27 cellular contexts compared by ENCODE assay signal in the genomic region with DNA sequence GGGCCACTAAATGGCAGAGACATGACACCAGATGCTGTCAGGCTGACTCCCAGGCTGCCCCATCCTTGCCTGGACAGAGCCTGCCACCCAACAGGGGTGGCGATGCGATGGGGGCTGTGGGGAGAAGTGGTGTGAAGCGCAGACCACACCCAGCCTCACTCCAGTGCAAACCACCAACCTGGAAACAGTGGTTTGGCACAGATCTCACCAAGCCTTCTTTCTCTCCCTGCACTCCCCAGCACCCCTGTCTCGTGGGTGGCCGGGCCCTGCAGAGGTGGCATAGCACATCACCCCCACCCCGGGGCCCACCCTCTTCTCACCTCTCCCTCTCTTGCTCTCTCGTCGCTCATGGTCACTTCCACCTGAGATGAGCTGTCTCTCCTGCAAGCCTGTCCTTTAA. TPM values are rescaled to one million over a fixed set of nuclear protein-coding genes. Genes with fewer than 3 reads are reported as not detected.
DNase-seq lines count a peak whose midpoint lies in the region; ATAC-seq and TF ChIP-seq lines count a peak whose summit lies in the region.
"Had no signal": no experiment of that assay in that cellular context is flagged by ENCODE, and none has a peak within 500 bp of the region (broad histone marks: within the 10 kb centered on the region; RNA-seq: fewer than 3 reads in every experiment).

No MANE protein-coding gene starts in this region.

- TF ChIP-seq CTCF in esophagus muscularis mucosa (IDR thresholded peaks at IDR 0.05) (no peak), nephron (IDR thresholded peaks at IDR 0.05; ENCODE audit: unreplicated experiment in 3 of 3) (no peak), uterus (IDR thresholded peaks at IDR 0.05) (no peak)

- H3K9me3 Mint-ChIP-seq in activated naive CD4-positive, alpha-beta T cell treated with anti-CD3 and anti-CD28 coated beads, Interleukin-2, amount 50 U/mL, for 24 hours: no peaks in the 10 kb centered on the region
- H3K9me3 Mint-ChIP-seq in activated naive CD4-positive, alpha-beta T cell treated with anti-CD3 and anti-CD28 coated beads, Interleukin-2, amount 10 ng/mL, durations not matched to agents 7 days and 5 days: no peaks in the 10 kb centered on the region
- no peaks in the 10 kb centered on the region for H3K9me3 Mint-ChIP-seq in nephron
- H3K9me3 Mint-ChIP-seq: activated T-helper 17 cell treated with anti-CD3 and anti-CD28 coated beads, Interleukin-2, amount 50 U/mL, for 72 hours; GM23338; neural crest cell had no signal

- H3K4me1 ChIP-seq in esophagus muscularis mucosa (peaks cover 5 to 20% (median 13%) of the 10 kb centered on the region in 4 donors), uterus (no peaks in the 10 kb centered on the region)
- H3K4me1 ChIP-seq: psoas muscle had no signal

- H3K4me3 ChIP-seq in esophagus muscularis mucosa: no peak overlapping the region
- H3K4me3 ChIP-seq in uterus: no peak overlapping the region
- H3K4me3 ChIP-seq: adrenal gland, coronary artery, GM23338, PC-9, psoas muscle, thoracic aorta had no signal

- no peak for TF ChIP-seq POLR2A in esophagus muscularis mucosa (IDR thresholded peaks at IDR 0.05; ENCODE audit: low read depth)
- TF ChIP-seq POLR2A in uterus (IDR thresholded peaks at IDR 0.05): no peak

- no peak overlapping the region for H3K27ac Mint-ChIP-seq in activated naive CD4-positive, alpha-beta T cell treated with anti-CD3 and anti-CD28 coated beads, Interleukin-2, amount 50 U/mL, for 24 hours
- no peak overlapping the region for H3K27ac Mint-ChIP-seq in activated naive CD4-positive, alpha-beta T cell treated with anti-CD3 and anti-CD28 coated beads, Interleukin-2, amount 10 ng/mL, durations not matched to agents 7 days and 5 days
- peak overlapping the region in 2 of 3 experiments; percentile 6 to 57 for H3K27ac Mint-ChIP-seq in nephron
- H3K27ac Mint-ChIP-seq: activated T-helper 17 cell treated with anti-CD3 and anti-CD28 coated beads, Interleukin-2, amount 50 U/mL, for 72 hours; GM23338; stimulated activated memory B cell treated with anti-CD40 and anti-IgM and Interleukin-4, amounts not matched to agents 10 μg/mL and 1 μg/mL and 100 μg/mL, for 72 hours had no signal

- ATAC-seq in left cardiac atrium: no peak
- ATAC-seq in HG02981 (IDR thresholded peaks at IDR 0.05; ENCODE audit: unreplicated experiment): no peak
- ATAC-seq: activated CD4-positive, CD25-positive, alpha-beta regulatory T cell treated with anti-CD3 and anti-CD28 coated beads, Interleukin-2, amount 50 U/mL, for 24 hours; activated T-helper 17 cell treated with anti-CD3 and anti-CD28 coated beads, Interleukin-2, amount 50 U/mL, for 72 hours; GM23338; psoas muscle; stimulated activated memory B cell treated with anti-CD40 and anti-IgM and Interleukin-4, amounts not matched to agents 10 μg/mL and 1 μg/mL and 100 μg/mL, for 72 hours had no signal

- WGBS in esophagus muscularis mucosa: 86% methylated on average over 8 of the region's 8 CpGs

- H3K4me1 Mint-ChIP-seq in activated naive CD4-positive, alpha-beta T cell treated with anti-CD3 and anti-CD28 coated beads, Interleukin-2, amount 50 U/mL, for 24 hours: peaks cover 23% of the 10 kb centered on the region
- H3K4me1 Mint-ChIP-seq in activated naive CD4-positive, alpha-beta T cell treated with anti-CD3 and anti-CD28 coated beads, Interleukin-2, amount 10 ng/mL, durations not matched to agents 7 days and 5 days: peaks cover 12% of the 10 kb centered on the region
- H3K4me1 Mint-ChIP-seq in nephron: peaks cover 66% of the 10 kb centered on the region
- H3K4me1 Mint-ChIP-seq: activated T-helper 17 cell treated with anti-CD3 and anti-CD28 coated beads, Interleukin-2, amount 50 U/mL, for 72 hours had no signal

- no peak for DNase-seq in activated naive CD4-positive, alpha-beta T cell treated with anti-CD3 and anti-CD28 coated beads, Interleukin-2, amount 10 ng/mL, durations not matched to agents 7 days and 5 days
- peak; percentile 90 for DNase-seq in esophagus muscularis mucosa (ENCODE audit: extremely low spot score)
- peak; percentile 37 for DNase-seq in ureter (ENCODE audit: low spot score)
- no peak for DNase-seq in uterus
- DNase-seq in left cardiac atrium: no peak
- DNase-seq: ACHN; C1 segment of cervical spinal cord; Karpas-422; NCI-H187; NCI-H226; PC-9; psoas muscle; SHP77 treated with DMSO at 0.1 percent for 48 hours; stimulated activated CD4-positive, alpha-beta T cell treated with anti-CD3 and anti-CD28 coated beads, Interleukin-2, amount 100 ng/mL, for 24 hours; SW 1271 had no signal

- peaks cover 2% of the 10 kb centered on the region for H3K27me3 Mint-ChIP-seq in activated naive CD4-positive, alpha-beta T cell treated with anti-CD3 and anti-CD28 coated beads, Interleukin-2, amount 50 U/mL, for 24 hours
- peaks cover 34% of the 10 kb centered on the region for H3K27me3 Mint-ChIP-seq in activated naive CD4-positive, alpha-beta T cell treated with anti-CD3 and anti-CD28 coated beads, Interleukin-2, amount 10 ng/mL, durations not matched to agents 7 days and 5 days
- H3K27me3 Mint-ChIP-seq in nephron (ENCODE audit: low read depth): peaks cover 8% of the 10 kb centered on the region

- H3K9me3 ChIP-seq in esophagus muscularis mucosa (no peaks in the 10 kb centered on the region), uterus (no peaks in the 10 kb centered on the region)
- H3K9me3 ChIP-seq: adrenal gland, psoas muscle, thoracic aorta had no signal

- H3K36me3 ChIP-seq in esophagus muscularis mucosa (no peaks in the 10 kb centered on the region), uterus (no peaks in the 10 kb centered on the region)
- H3K36me3 ChIP-seq: adrenal gland, thoracic aorta had no signal

- H3K36me3 Mint-ChIP-seq in activated naive CD4-positive, alpha-beta T cell treated with anti-CD3 and anti-CD28 coated beads, Interleukin-2, amount 50 U/mL, for 24 hours: no peaks in the 10 kb centered on the region
- no peaks in the 10 kb centered on the region for H3K36me3 Mint-ChIP-seq in activated naive CD4-positive, alpha-beta T cell treated with anti-CD3 and anti-CD28 coated beads, Interleukin-2, amount 10 ng/mL, durations not matched to agents 7 days and 5 days
- no peaks in the 10 kb centered on the region for H3K36me3 Mint-ChIP-seq in nephron (ENCODE audit: low read depth)
- H3K36me3 Mint-ChIP-seq: stimulated activated memory B cell treated with anti-CD40 and anti-IgM and Interleukin-4, amounts not matched to agents 10 μg/mL and 1 μg/mL and 100 μg/mL, for 72 hours had no signal

- H3K27ac ChIP-seq in esophagus muscularis mucosa (replicated peaks in 1 of 4): no peak overlapping the region
- no peak overlapping the region for H3K27ac ChIP-seq in uterus
- H3K27ac ChIP-seq: coronary artery, PC-9, psoas muscle, thoracic aorta had no signal

- CTCF ChIA-PET in activated naive CD4-positive, alpha-beta T cell treated with anti-CD3 and anti-CD28 coated beads, Interleukin-2, amount 10 ng/mL, durations not matched to agents 7 days and 5 days (lab: Charles Lee): interaction anchor here (8.9 kb wide), 1 partner anchor 137 kb away, joined by 160 read pairs; no protein-coding TSS in a partner anchor

- H3K27me3 ChIP-seq in esophagus muscularis mucosa (no peaks in the 10 kb centered on the region), uterus (no peaks in the 10 kb centered on the region)
- H3K27me3 ChIP-seq: adrenal gland had no signal

- H3K4me3 Mint-ChIP-seq in activated naive CD4-positive, alpha-beta T cell treated with anti-CD3 and anti-CD28 coated beads, Interleukin-2, amount 50 U/mL, for 24 hours: peak overlapping the region; percentile 8
- H3K4me3 Mint-ChIP-seq in activated naive CD4-positive, alpha-beta T cell treated with anti-CD3 and anti-CD28 coated beads, Interleukin-2, amount 10 ng/mL, durations not matched to agents 7 days and 5 days: no peak overlapping the region
- H3K4me3 Mint-ChIP-seq in nephron: no peak overlapping the region
- H3K4me3 Mint-ChIP-seq: activated T-helper 17 cell treated with anti-CD3 and anti-CD28 coated beads, Interleukin-2, amount 50 U/mL, for 72 hours; GM23338; neural crest cell; stimulated activated memory B cell treated with anti-CD40 and anti-IgM and Interleukin-4, amounts not matched to agents 10 μg/mL and 1 μg/mL and 100 μg/mL, for 72 hours had no signal

- intact Hi-C loops in esophagus muscularis mucosa (cut with DNase I) (loop anchor here (10.0 kb wide), 1 partner anchor 76 kb away; no protein-coding TSS in a partner anchor), uterus (cut with DNase I; ENCODE audit: low total_unique reads) (loop anchor here (5.0 kb wide), 1 partner anchor 139 kb away; no protein-coding TSS in a partner anchor), left cardiac atrium (cut with DNase I) (loop anchor here in 1 of 2 donors (5.0 kb wide), 1 partner anchor 74 kb away; no protein-coding TSS in a partner anchor)

- TF ChIP-seq EP300 in esophagus muscularis mucosa (IDR thresholded peaks at IDR 0.05): no peak

RNA-seq across cellular contexts. Expression of a gene that starts 32.6 kb away (rescaled TPM):
- total RNA-seq in esophagus muscularis mucosa (not detected), ureter (not detected), uterus (under 1 TPM in 1 of 4 donors, not detected in 3; 0.61 TPM), left cardiac atrium (under 1 TPM in 1 of 2 donors, not detected in 1; 0.44 TPM)
- total RNA-seq: activated T-helper 17 cell treated with anti-CD3 and anti-CD28 coated beads, Interleukin-2, amount 50 U/mL, for 72 hours; glomerular endothelial cell; GM23338; neural crest cell; PC-9; psoas muscle; thoracic aorta had no signal

Comparison
In these comparisons a context has a peak if more than half of its experiments do, and no peak if none do; other contexts are left out.
1. H3K27ac Mint-ChIP-seq: peak in nephron (2 of 3); none in activated naive CD4-positive, alpha-beta T cell treated with anti-CD3 and anti-CD28 coated beads, Interleukin-2, amount 50 U/mL, for 24 hours (single experiment) and activated naive CD4-positive, alpha-beta T cell treated with anti-CD3 and anti-CD28 coated beads, Interleukin-2, amount 10 ng/mL, durations not matched to agents 7 days and 5 days (single experiment).
2. DNase-seq: peak in esophagus muscularis mucosa (single experiment) and ureter (single experiment); none in activated naive CD4-positive, alpha-beta T cell treated with anti-CD3 and anti-CD28 coated beads, Interleukin-2, amount 10 ng/mL, durations not matched to agents 7 days and 5 days (single experiment), uterus (0 of 2) and left cardiac atrium (single experiment).